ENCODE assay signal across 9 cellular contexts in the genomic region with DNA sequence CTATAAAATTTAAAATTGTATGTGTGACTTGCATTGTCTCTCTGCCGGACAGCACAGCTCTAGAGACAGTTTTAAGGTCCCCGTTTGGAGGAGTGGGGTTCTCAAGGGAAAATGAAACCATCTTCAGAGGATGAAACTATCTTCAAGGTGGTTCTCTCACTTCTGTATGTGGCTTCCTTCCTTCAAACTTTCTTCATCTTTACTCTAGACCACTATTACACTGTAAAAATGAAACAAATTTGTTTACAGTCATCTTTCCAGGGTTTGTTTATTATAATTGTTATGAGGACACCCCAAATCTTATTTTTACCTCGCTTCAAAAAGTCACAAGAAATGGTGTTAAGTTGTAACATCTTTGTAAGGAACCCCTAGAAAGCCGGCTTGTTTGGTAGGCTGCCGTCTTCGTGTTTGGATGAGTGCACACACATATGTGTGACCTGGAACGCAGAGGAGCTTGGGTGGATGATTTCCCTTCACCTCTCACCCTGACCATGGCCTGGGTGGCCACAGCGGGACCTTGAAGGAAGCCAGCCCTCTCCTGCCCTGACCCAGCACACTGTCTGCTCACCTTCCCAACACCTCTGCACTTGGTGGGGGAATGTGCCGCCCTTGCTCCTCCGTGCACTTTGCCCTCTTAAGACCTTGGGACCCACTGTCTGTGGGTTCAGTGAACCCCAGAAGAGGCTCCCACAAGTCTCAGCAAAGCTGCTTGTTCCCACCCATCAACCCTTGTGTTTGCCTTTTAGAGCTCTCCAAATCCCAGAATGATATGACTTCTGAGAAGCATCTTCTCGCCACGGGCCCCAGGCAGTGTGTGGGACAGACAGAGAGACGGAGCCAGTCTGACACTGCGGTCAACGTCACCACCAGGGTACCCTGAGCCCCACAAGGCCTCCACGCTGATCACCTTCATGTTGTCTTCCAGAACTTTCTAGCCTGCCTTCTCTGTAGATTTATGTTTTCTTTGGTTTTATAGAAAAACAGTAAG.
DNase-seq lines count a peak whose midpoint lies in the region; ATAC-seq and TF ChIP-seq lines count a peak whose summit lies in the region.
"Had no signal": no experiment of that assay in that cellular context is flagged by ENCODE, and none has a peak within 500 bp of the region (broad histone marks: within the 10 kb centered on the region; RNA-seq: fewer than 3 reads in every experiment).

No MANE protein-coding gene starts in this region.

- TF ChIP-seq EP300 in stomach (IDR thresholded peaks at IDR 0.05): no peak

- TF ChIP-seq POLR2A in stomach (IDR thresholded peaks at IDR 0.05): no peak

- no peaks in the 10 kb centered on the region for H3K27me3 Mint-ChIP-seq in activated naive CD4-positive, alpha-beta T cell treated with anti-CD3 and anti-CD28 coated beads, Interleukin-2, amount 50 U/mL, for 24 hours
- no peaks in the 10 kb centered on the region for H3K27me3 Mint-ChIP-seq in activated naive CD4-positive, alpha-beta T cell treated with anti-CD3 and anti-CD28 coated beads for 36 hours (ENCODE audit: low read depth)

- WGBS in stomach, 5 donors: 81 to 91% (median 86%) methylated on average over 16 of the region's 16 CpGs

- peaks cover 0 to 17% (median 3%) of the 10 kb centered on the region in 4 donors for H3K36me3 ChIP-seq in stomach

- CTCF ChIA-PET in activated naive CD4-positive, alpha-beta T cell treated with anti-CD3 and anti-CD28 coated beads for 36 hours (lab: Charles Lee): interaction anchor here (1.0 to 2.5 kb wide), 3 partner anchors 26 to 258 kb away, joined by 3 to 5 read pairs (median 4); no protein-coding TSS in a partner anchor

- no peaks in the 10 kb centered on the region for H3K9me3 ChIP-seq in stomach

- peaks cover 8% of the 10 kb centered on the region for H3K36me3 Mint-ChIP-seq in activated naive CD4-positive, alpha-beta T cell treated with anti-CD3 and anti-CD28 coated beads, Interleukin-2, amount 50 U/mL, for 24 hours
- H3K36me3 Mint-ChIP-seq in activated naive CD4-positive, alpha-beta T cell treated with anti-CD3 and anti-CD28 coated beads for 36 hours (ENCODE audit: low read depth): peaks cover 64% of the 10 kb centered on the region

- H3K27ac ChIP-seq in stomach: peak overlapping the region in 4 of 5 donors; percentile 32 to 52 (median 49)
- H3K27ac ChIP-seq: C4-2B had no signal

- peaks cover 0 to 25% (median 3%) of the 10 kb centered on the region in 4 donors for H3K4me1 ChIP-seq in stomach

- intact Hi-C loops in activated naive CD4-positive, alpha-beta T cell treated with anti-CD3 and anti-CD28 coated beads for 36 hours (cut with micrococcal nuclease): no loop called here
- intact Hi-C loops in stomach (cut with DNase I; ENCODE audit: low total_unique reads) (loop anchor here (10.0 kb wide), 1 partner anchor 57 kb away; no protein-coding TSS in a partner anchor), Right ventricle myocardium superior (cut with DNase I) (no loop called here)

- peak overlapping the region; percentile 42 for H3K4me3 Mint-ChIP-seq in activated naive CD4-positive, alpha-beta T cell treated with anti-CD3 and anti-CD28 coated beads, Interleukin-2, amount 50 U/mL, for 24 hours
- H3K4me3 Mint-ChIP-seq in activated naive CD4-positive, alpha-beta T cell treated with anti-CD3 and anti-CD28 coated beads for 36 hours: no peak overlapping the region

- peaks cover 48% of the 10 kb centered on the region for H3K4me1 Mint-ChIP-seq in activated naive CD4-positive, alpha-beta T cell treated with anti-CD3 and anti-CD28 coated beads, Interleukin-2, amount 50 U/mL, for 24 hours
- H3K4me1 Mint-ChIP-seq in activated naive CD4-positive, alpha-beta T cell treated with anti-CD3 and anti-CD28 coated beads for 36 hours (ENCODE audit: low read depth): peaks cover 37% of the 10 kb centered on the region

- H3K9me3 Mint-ChIP-seq in activated naive CD4-positive, alpha-beta T cell treated with anti-CD3 and anti-CD28 coated beads, Interleukin-2, amount 50 U/mL, for 24 hours: no peaks in the 10 kb centered on the region
- H3K9me3 Mint-ChIP-seq in activated naive CD4-positive, alpha-beta T cell treated with anti-CD3 and anti-CD28 coated beads for 36 hours: no peaks in the 10 kb centered on the region

- H3K27ac Mint-ChIP-seq in activated naive CD4-positive, alpha-beta T cell treated with anti-CD3 and anti-CD28 coated beads, Interleukin-2, amount 50 U/mL, for 24 hours: peak overlapping the region; percentile 35
- H3K27ac Mint-ChIP-seq in activated naive CD4-positive, alpha-beta T cell treated with anti-CD3 and anti-CD28 coated beads for 36 hours: no peak overlapping the region

- no peak for DNase-seq in activated naive CD4-positive, alpha-beta T cell treated with anti-CD3 and anti-CD28 coated beads for 36 hours
- DNase-seq in RPMI8226 (peak; percentile 21), stomach (no peak), NCI-H2029 treated with DMSO at 0.1 percent for 48 hours (lab: John Stamatoyannopoulos, UW) (no peak), COLO668 (lab: John Stamatoyannopoulos, UW; ENCODE audit: unreplicated experiment) (no peak), Right ventricle myocardium superior (no peak)

- ATAC-seq in HG02763 (IDR thresholded peaks at IDR 0.05; ENCODE audit: unreplicated experiment) (peak; percentile 69), Right ventricle myocardium superior (ENCODE audit: poor library complexity) (no peak)

- H3K4me3 ChIP-seq in stomach: no peak overlapping the region

- no peaks in the 10 kb centered on the region for H3K27me3 ChIP-seq in stomach

- no peak for TF ChIP-seq CTCF in stomach (IDR thresholded peaks at IDR 0.05)
